Comparison of ENCODE assay signal across 9 cellular contexts in the genomic region with DNA sequence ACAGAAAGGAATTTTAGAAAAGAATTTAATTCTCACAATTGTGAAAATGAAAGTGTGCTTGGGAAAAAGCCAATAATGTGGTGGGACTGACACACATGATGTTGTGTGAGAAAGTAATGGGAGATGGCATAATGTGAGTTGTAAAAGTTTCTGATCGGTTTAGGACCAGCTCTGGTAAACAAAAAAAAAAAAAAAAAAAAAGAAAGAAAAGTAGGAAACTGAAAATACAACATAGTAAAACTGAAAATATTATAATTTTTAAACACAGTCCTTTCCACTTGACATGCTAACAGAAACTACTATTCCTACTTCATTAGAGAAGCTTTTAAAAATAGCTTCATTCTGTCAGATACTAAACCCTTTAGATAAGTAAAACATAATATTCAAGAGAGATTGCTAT. TPM values are rescaled to one million over a fixed set of nuclear protein-coding genes. Genes with fewer than 3 reads are reported as not detected.
DNase-seq lines count a peak whose midpoint lies in the region; ATAC-seq, FAIRE-seq and TF ChIP-seq lines count a peak whose summit lies in the region.
"Had no signal": no experiment of that assay in that cellular context is flagged by ENCODE, and none has a peak within 500 bp of the region (broad histone marks: within the 10 kb centered on the region; RNA-seq: fewer than 3 reads in every experiment).

No MANE protein-coding gene starts in this region.

- H3K4me2 ChIP-seq in DND-41 (ENCODE audit: insufficient read depth, low read length) (peak overlapping the region; percentile 73), hepatocyte (no peak overlapping the region)

- H3K36me3 Mint-ChIP-seq in activated naive CD8-positive, alpha-beta T cell = peaks cover 5% of the 10 kb centered on the region

- H3K79me2 ChIP-seq in DND-41 (ENCODE audit: insufficient read depth, low read length) = peaks cover 89% of the 10 kb centered on the region
- peaks cover 65% of the 10 kb centered on the region for H3K79me2 ChIP-seq in hepatocyte

- H3K4me3 ChIP-seq in DND-41 (ENCODE audit: low read depth in 1 of 2, low read length in 2 of 2) (peak overlapping the region in 1 of 2 experiments; percentile 43; a peak in 2 of 4 replicates), hepatocyte (no peak overlapping the region), left ventricle myocardium inferior (no peak overlapping the region)
- H3K4me3 ChIP-seq: gastroesophageal sphincter had no signal

- H4K20me1 ChIP-seq in DND-41 (ENCODE audit: insufficient read depth, low read length) (no peaks in the 10 kb centered on the region), hepatocyte (ENCODE audit: insufficient read depth, poor library complexity, severe bottlenecking) (no peaks in the 10 kb centered on the region)

- H3K36me3 ChIP-seq in DND-41 (ENCODE audit: insufficient read depth, low read length) (peaks cover 13% of the 10 kb centered on the region), hepatocyte (replicated peaks; ENCODE audit: insufficient read depth, low read depth) (no peaks in the 10 kb centered on the region), left ventricle myocardium inferior (no peaks in the 10 kb centered on the region)

- peak overlapping the region; percentile 62 for H3K9ac ChIP-seq in DND-41 (ENCODE audit: low read depth, low read length)

- DNase-seq in DND-41 (no peak), HTR-8/SVneo (ENCODE audit: insufficient read length, low spot score) (no peak), H54 (ENCODE audit: insufficient read length, low spot score) (no peak), hepatocyte (ENCODE audit: low spot score) (no peak), left ventricle myocardium inferior (no peak)

- H3K27me3 ChIP-seq in DND-41 (ENCODE audit: insufficient read depth, low read length, poor library complexity) (no peaks in the 10 kb centered on the region), hepatocyte (no peaks in the 10 kb centered on the region), left ventricle myocardium inferior (ENCODE audit: low read depth) (no peaks in the 10 kb centered on the region)
- H3K27me3 ChIP-seq: gastroesophageal sphincter had no signal

- TF ChIP-seq CTCF in DND-41 (IDR thresholded peaks at IDR 0.05; ENCODE audit: borderline replicate concordance, extremely low read depth, low read length, poor library complexity, severe bottlenecking) (no peak), hepatocyte (IDR thresholded peaks at IDR 0.05; ENCODE audit: poor library complexity) (no peak), left ventricle myocardium inferior (IDR thresholded peaks at IDR 0.05; ENCODE audit: borderline replicate concordance) (no peak)

- no peaks in the 10 kb centered on the region for H3K27me3 Mint-ChIP-seq in activated naive CD8-positive, alpha-beta T cell

- no peaks in the 10 kb centered on the region for H3K9me3 Mint-ChIP-seq in activated naive CD8-positive, alpha-beta T cell (ENCODE audit: low read depth)

- H3K9me3 ChIP-seq in DND-41 (ENCODE audit: insufficient read depth, low read length, severe bottlenecking) (no peaks in the 10 kb centered on the region), hepatocyte (ENCODE audit: low read depth) (no peaks in the 10 kb centered on the region), left ventricle myocardium inferior (replicated peaks) (no peaks in the 10 kb centered on the region)
- H3K9me3 ChIP-seq: gastroesophageal sphincter had no signal

- ATAC-seq in DND-41 (ENCODE audit: insufficient read depth, low read depth) = peak; percentile 60
- peak; percentile 59 for ATAC-seq in GM19455 (IDR thresholded peaks at IDR 0.05; ENCODE audit: unreplicated experiment)
- ATAC-seq in HG03139 (IDR thresholded peaks at IDR 0.05; ENCODE audit: unreplicated experiment) = peak; percentile 66
- ATAC-seq: gastroesophageal sphincter had no signal

- intact Hi-C loops in left ventricle myocardium inferior (cut with micrococcal nuclease) = no loop called here

- whole genome bisulfite sequencing in hepatocyte (ENCODE audit: low lambda C conversion rate, missing lambda C conversion rate) = 89% methylated on average over 1 of the region's 1 CpG

- FAIRE-seq in HTR-8/SVneo (lab: Jason Lieb, UNC) (no peak), H54 (lab: Jason Lieb, UNC) (no peak)

- H3K4me1 ChIP-seq in DND-41 (ENCODE audit: insufficient read depth, low read length) (peaks cover 77% of the 10 kb centered on the region), hepatocyte (ENCODE audit: insufficient read depth) (peaks cover 2% of the 10 kb centered on the region), left ventricle myocardium inferior (peaks cover 41% of the 10 kb centered on the region)

- no peak for TF ChIP-seq POLR2A in H54 (IDR thresholded peaks at IDR 0.05; ENCODE audit: low read depth, low read length)

- peak overlapping the region; percentile 98 for H3K27ac ChIP-seq in DND-41 (ENCODE audit: low read length)
- H3K27ac ChIP-seq in hepatocyte = no peak overlapping the region
- H3K27ac ChIP-seq in left ventricle myocardium inferior (replicated peaks) = no peak overlapping the region
- H3K27ac ChIP-seq: gastroesophageal sphincter had no signal

- peak overlapping the region; percentile 23 for H3K4me3 Mint-ChIP-seq in activated naive CD8-positive, alpha-beta T cell

- no peak overlapping the region for H3K27ac Mint-ChIP-seq in activated naive CD8-positive, alpha-beta T cell

- peaks cover 47% of the 10 kb centered on the region for H3K4me1 Mint-ChIP-seq in activated naive CD8-positive, alpha-beta T cell (ENCODE audit: low read depth)

- H3K9me2 ChIP-seq in hepatocyte (replicated peaks; ENCODE audit: insufficient read depth) = no peaks in the 10 kb centered on the region

- H2AFZ ChIP-seq in DND-41 (ENCODE audit: low read depth, low read length) (peak overlapping the region; percentile 19; the same call in 1 of the 2 replicates), hepatocyte (no peak overlapping the region)

RNA-seq across cellular contexts. Expression of gene RAP1GDS1, which starts 28.2 kb away (rescaled TPM):
- total RNA-seq in hepatocyte = 36.2 and 42.7 TPM in 2 replicates
- 25.3 and 28.5 TPM in 2 replicates for polyA plus RNA-seq in hepatocyte
- total RNA-seq in left ventricle myocardium inferior = 11.1 TPM
